ENCODE assay signal across 1 cellular context in genomic region chr2:187549193-187549592, GRCh38.
TF ChIP-seq lines count a peak whose summit lies in the region.

No MANE protein-coding gene starts in this region.

TF ChIP-seq in HepG2, 621 proteins besides CTCF, POLR2A, EP300 and RAD21:
- TF ChIP-seq RXRB (CRISPR knock-in tag; IDR thresholded peaks at IDR 0.05; ENCODE audit: borderline replicate concordance) (0 out of 2 replicates have a peak, but pooled peaks have one; percentile 4), ZNF512B (CRISPR knock-in tag; IDR thresholded peaks at IDR 0.05; ENCODE audit: borderline replicate concordance) (no peak)
TF ChIP-seq in HepG2: peak in this region for 1.
